ENCODE assay signal across 8 cellular contexts in the genomic region with DNA sequence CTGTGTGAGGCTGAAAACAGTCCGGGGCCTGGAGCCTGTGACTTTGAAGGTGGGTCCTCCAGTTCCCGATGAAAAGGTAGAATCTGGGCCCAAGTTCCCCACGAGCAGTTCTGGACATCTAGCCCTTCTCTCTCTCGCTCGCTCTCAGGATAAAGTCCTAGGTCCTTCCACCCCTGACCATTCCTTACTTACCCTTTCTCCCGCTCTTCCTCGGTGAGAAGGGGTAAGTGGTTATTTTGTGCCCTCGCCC. TPM values are rescaled to one million over a fixed set of nuclear protein-coding genes. Genes with fewer than 3 reads are reported as not detected.
DNase-seq lines count a peak whose midpoint lies in the region; ATAC-seq, FAIRE-seq and TF ChIP-seq lines count a peak whose summit lies in the region.

No MANE protein-coding gene starts in this region.

- no peaks in the 10 kb centered on the region for H3K79me1 ChIP-seq in mesendoderm (ENCODE audit: low read length)

- no peak for DNase-seq in A673 (ENCODE audit: low spot score)
- DNase-seq in GM12878 (ENCODE audit: low read depth, low spot score): no peak
- DNase-seq in mesendoderm: no peak
- DNase-seq in urothelium cell line (ENCODE audit: low spot score): peak; percentile 11
- DNase-seq in EL: no peak
- no peak for DNase-seq in GM12891 (ENCODE audit: insufficient read length, low spot score)

- no peak overlapping the region for H4K8ac ChIP-seq in mesendoderm (ENCODE audit: low read depth, low read length)

- BruUV-seq in A673 (replicated peaks; lab: Mats Ljungman, UMichigan) (no TSS peak), GM12878 (replicated peaks; lab: Mats Ljungman, UMichigan) (TSS peak; percentile 77)

- H3K27me3 ChIP-seq in A673 (replicated peaks; ENCODE audit: insufficient read depth, low read depth, low read length, poor library complexity) (no peaks in the 10 kb centered on the region), GM12878 (replicated peaks in 1 of 2; ENCODE audit: control insufficient read depth in 2 of 2, insufficient read depth in 2 of 2, low read length in 1 of 2) (no peaks in the 10 kb centered on the region), mesendoderm (ENCODE audit: insufficient read depth, low read length, poor library complexity) (no peaks in the 10 kb centered on the region)

- TF ChIP-seq POLR2A in GM12878 (IDR thresholded peaks at IDR 0.05; ENCODE audit: low read depth, low read length): no peak
- TF ChIP-seq POLR2A in GM12891 (IDR thresholded peaks at IDR 0.05; ENCODE audit: low read depth, low read length): no peak

- peak overlapping the region; percentile 85 for H3K18ac ChIP-seq in mesendoderm (ENCODE audit: low read length)

- POLR2A ChIA-PET in A673 (lab: Charles Lee; ENCODE audit: low non-redundant PET) (no interaction called here), GM12878 (lab: Charles Lee) (interaction anchor here (0.5 to 1.2 kb wide), 3 partner anchors 24 to 35 kb away, joined by 3 to 9 read pairs (median 4); no protein-coding TSS in a partner anchor)

- H3K23ac ChIP-seq in mesendoderm (ENCODE audit: low read length): peak overlapping the region; percentile 91

- no peak overlapping the region for H2BK120ac ChIP-seq in mesendoderm (ENCODE audit: low read depth, low read length)

- in situ Hi-C loops in GM12878 (cut with MboI): no loop called here

- intact Hi-C loops in A673 (cut with micrococcal nuclease; ENCODE audit: unreplicated experiment): no loop called here
- intact Hi-C loops in GM12878 (cut with micrococcal nuclease; ENCODE audit: unreplicated experiment): loop anchor here (1.0 to 5.0 kb wide), 3 partner anchors 34 to 479 kb away; no protein-coding TSS in a partner anchor

- TF ChIP-seq EP300 in GM12878 (IDR thresholded peaks at IDR 0.05; ENCODE audit: borderline replicate concordance in 1 of 2, control insufficient read depth in 1 of 2, low read depth in 2 of 2, low read length in 2 of 2): no peak

- H3K27ac ChIP-seq in A673 (ENCODE audit: low read depth, low read length, poor library complexity, severe bottlenecking) (peak overlapping the region; percentile 74), GM12878 (ENCODE audit: control insufficient read depth, insufficient read depth) (peak overlapping the region; percentile 84), mesendoderm (ENCODE audit: low read depth, low read length) (peak overlapping the region; percentile 52)

- peak overlapping the region; percentile 74 for H3K4ac ChIP-seq in mesendoderm (ENCODE audit: low read depth, low read length)

- H2AFZ ChIP-seq in GM12878 (ENCODE audit: control insufficient read depth, low read depth, low read length): peak overlapping the region; percentile 88

- peak overlapping the region; percentile 18 for H2AK5ac ChIP-seq in mesendoderm (ENCODE audit: low read length)

- H3K4me3 ChIP-seq in A673 (ENCODE audit: low read depth, low read length, poor library complexity, severe bottlenecking) (peak overlapping the region; percentile 68), GM12878 (peak overlapping the region; percentile 71), mesendoderm (ENCODE audit: low read length) (peak overlapping the region; percentile 63)

- CTCF ChIA-PET in A673 (lab: Charles Lee) (no interaction called here), GM12878 (lab: Yijun Ruan, JAX) (interaction anchor here (1.0 to 3.4 kb wide), 3 partner anchors 30 to 423 kb away, joined by 4 to 18 read pairs (median 6); no protein-coding TSS in a partner anchor)

- no peak for TF ChIP-seq RAD21 in GM12878 (IDR thresholded peaks at IDR 0.05; ENCODE audit: insufficient read depth, low read depth, low read length)

- no peak for FAIRE-seq in GM12878 (lab: Jason Lieb, UNC)
- no peak for FAIRE-seq in urothelium cell line (lab: Jason Lieb, UNC)
- no peak for FAIRE-seq in GM12891 (lab: Jason Lieb, UNC)

- ATAC-seq in HG03460 (IDR thresholded peaks at IDR 0.05; ENCODE audit: unreplicated experiment) (peak; percentile 2), GM12878 (no peak; the same call in 2 of the 3 replicates), HG02852 (IDR thresholded peaks at IDR 0.05; ENCODE audit: unreplicated experiment) (no peak)

- SMC1A ChIA-PET in GM12878 (lab: Charles Lee; ENCODE audit: uncharacterized antibody, unreplicated experiment): interaction anchor here (1.0 to 4.9 kb wide), 6 partner anchors 20 to 423 kb away, joined by 3 to 39 read pairs (median 6); no protein-coding TSS in a partner anchor

- H2BK15ac ChIP-seq in mesendoderm (replicated peaks; ENCODE audit: low read depth): no peak overlapping the region

- no peak overlapping the region for H4K5ac ChIP-seq in mesendoderm (ENCODE audit: low read length)

- RAD21 ChIA-PET in GM12878 (lab: Charles Lee; ENCODE audit: unreplicated experiment): interaction anchor here (1.7 to 3.3 kb wide), 5 partner anchors 30 to 463 kb away, joined by 5 to 16 read pairs (median 12); no protein-coding TSS in a partner anchor

- H3K79me2 ChIP-seq in GM12878 (ENCODE audit: control insufficient read depth, insufficient read depth, low read length) (peaks cover 9% of the 10 kb centered on the region), mesendoderm (ENCODE audit: control insufficient read depth, insufficient read depth, low read length) (no peaks in the 10 kb centered on the region)

- H3K9me3 ChIP-seq in A673 (ENCODE audit: low read depth, low read length, poor library complexity, severe bottlenecking) (no peaks in the 10 kb centered on the region), GM12878 (replicated peaks; ENCODE audit: control insufficient read depth, insufficient read depth, low read length) (no peaks in the 10 kb centered on the region; the same call in 2 of the 3 replicates)

- H3K9ac ChIP-seq in GM12878 (ENCODE audit: control insufficient read depth, insufficient read depth, low read length) (peak overlapping the region; percentile 82), mesendoderm (ENCODE audit: low read length) (peak overlapping the region; percentile 79)

- H3K56ac ChIP-seq in mesendoderm (ENCODE audit: low read length): peak overlapping the region; percentile 92

- 6% methylated on average over 8 of the region's 8 CpGs for WGBS in GM12878 (ENCODE audit: insufficient coverage, insufficient replicate concordance, low lambda C conversion rate, missing lambda C conversion rate)
- WGBS in mesendoderm (ENCODE audit: extremely low coverage, insufficient coverage, low lambda C conversion rate): no CpG with 5 or more reads among the region's 8 CpGs

- peak overlapping the region; percentile 45 for H2BK5ac ChIP-seq in mesendoderm (ENCODE audit: low read length)

- no peaks in the 10 kb centered on the region for H3K36me3 ChIP-seq in A673 (ENCODE audit: insufficient read depth, low read length, poor library complexity, severe bottlenecking)
- H3K36me3 ChIP-seq in GM12878 (ENCODE audit: control insufficient read depth in 2 of 2, insufficient read depth in 2 of 2, low read length in 1 of 2): no peaks in the 10 kb centered on the region; a peak in 2 of 4 replicates
- no peaks in the 10 kb centered on the region for H3K36me3 ChIP-seq in mesendoderm (ENCODE audit: control insufficient read depth, insufficient read depth, low read length)

- no peaks in the 10 kb centered on the region for H4K20me1 ChIP-seq in GM12878 (ENCODE audit: control insufficient read depth, insufficient read depth)

- H3K4me2 ChIP-seq in GM12878 (ENCODE audit: control insufficient read depth, insufficient read depth) (peak overlapping the region; percentile 96), mesendoderm (ENCODE audit: low read length) (peak overlapping the region; percentile 97)

- no peak for TF ChIP-seq CTCF in A673 (conservative IDR thresholded peaks at IDR 0.05; ENCODE audit: low read depth, low read length)
- TF ChIP-seq CTCF in GM12878 (IDR thresholded peaks at IDR 0.05 in 2 of 3, conservative IDR thresholded peaks at IDR 0.05 in 1 of 3; ENCODE audit: control insufficient read depth in 2 of 3, extremely low read depth in 1 of 3, insufficient read depth in 1 of 3, low read depth in 3 of 3, low read length in 3 of 3): no peak

- H3K4me1 ChIP-seq in A673 (ENCODE audit: insufficient read depth, low read length, poor library complexity, severe bottlenecking) (peaks cover 35% of the 10 kb centered on the region), GM12878 (ENCODE audit: control insufficient read depth, insufficient read depth, low read length) (peaks cover 11% of the 10 kb centered on the region), mesendoderm (ENCODE audit: control insufficient read depth, low read depth, low read length) (peaks cover 4% of the 10 kb centered on the region)

TF ChIP-seq in GM12878, 131 proteins besides CTCF, POLR2A, EP300 and RAD21 (continues in another document):
- no peak for TF ChIP-seq ZSCAN29 (IDR thresholded peaks at IDR 0.05)
- TF ChIP-seq CBX5 (IDR thresholded peaks at IDR 0.05; ENCODE audit: low read depth): 0 out of 2 replicates have a peak, but pooled peaks have one; percentile 12
- no peak for TF ChIP-seq CHD1 (IDR thresholded peaks at IDR 0.05; ENCODE audit: low read depth, low read length)
- TF ChIP-seq HDAC6 (IDR thresholded peaks at IDR 0.05; ENCODE audit: unreplicated experiment): no peak

TF ChIP-seq in GM12891, 5 proteins besides CTCF, POLR2A, EP300 and RAD21:
- TF ChIP-seq POLR2AphosphoS5 (IDR thresholded peaks at IDR 0.05; ENCODE audit: low read depth, low read length) (no peak), TAF1 (IDR thresholded peaks at IDR 0.05; ENCODE audit: low read depth, low read length) (no peak), PAX5 (IDR thresholded peaks at IDR 0.05; ENCODE audit: insufficient read depth, low read length, severe bottlenecking) (no peak), POU2F2 (IDR thresholded peaks at IDR 0.05; ENCODE audit: low read depth, low read length) (no peak), SPI1 (IDR thresholded peaks at IDR 0.05; ENCODE audit: low read depth, low read length) (no peak)

RNA-seq across cellular contexts. Expression of a gene that starts 0.7 kb away (rescaled TPM):
- total RNA-seq in A673 (2021) (10.0 and 16.3 TPM in 2 replicates), GM12878 (2014; rRNA removed) (13.4 and 22.1 TPM in 2 replicates), GM12878 (2014; rRNA removed; fragmentation: Illumina TruSeq; extraction: Trizol) (17.3 and 28.8 TPM in 2 replicates), GM12878 (2021) (14.3 and 22.3 TPM in 2 replicates)
- 81.6 and 86.6 TPM in 2 replicates for total RNA-seq in GM12878 (2013; cell fraction: nucleolus; rRNA removed)
- 8.7 TPM for polyA plus RNA-seq in GM12878 (2011; ENCODE audit: low read depth)
- polyA plus RNA-seq in GM12878 (2011; rRNA removed) (13.1 and 17.1 TPM in 2 replicates), GM12878 (2014; fragmentation: Illumina TruSeq; extraction: Trizol) (13.8 and 17.8 TPM in 2 replicates), GM12878 (2014; fragmentation: Nextera tagmentation; extraction: Ambion mirVana) (10 to 100 TPM; 41.8 to 46.3 TPM), GM12878 (2014; rRNA removed) (10.2 and 12.6 TPM in 2 replicates), GM12878 (2016; fragmentation: Nextera tagmentation; extraction: Ambion mirVana) (10 to 100 TPM; 15.8 to 22.0 TPM)
- 8.1 and 10.0 TPM in 2 replicates for polyA plus RNA-seq in GM12878 (2011; cell fraction: cytosol; rRNA removed)
- polyA plus RNA-seq in GM12878 (2011; cell fraction: nucleus; rRNA removed): 18.2 and 19.2 TPM in 2 replicates
- polyA plus RNA-seq in GM12878 (2012): 8.1 and 10.5 TPM in 2 replicates
- polyA minus RNA-seq in GM12878 (2011; rRNA and poly(A)+ RNA removed): 19.7 and 23.4 TPM in 2 replicates
- polyA minus RNA-seq in GM12878 (2011; cell fraction: cytosol; rRNA and poly(A)+ RNA removed): 3.3 and 3.6 TPM in 2 replicates
- polyA minus RNA-seq in GM12878 (2011; cell fraction: nucleus; rRNA and poly(A)+ RNA removed): 51.5 and 71.6 TPM in 2 replicates
- polyA plus RNA-seq in mesendoderm (2013, experiment 1 of 2): 6.1 TPM
- 7.3 TPM for polyA plus RNA-seq in mesendoderm (2013, experiment 2 of 2)
- polyA plus RNA-seq in GM12891 (2012; ENCODE audit: low read depth, missing spikeins): 10.2 TPM
